1 cellular context compared by ENCODE assay signal in the genomic region with DNA sequence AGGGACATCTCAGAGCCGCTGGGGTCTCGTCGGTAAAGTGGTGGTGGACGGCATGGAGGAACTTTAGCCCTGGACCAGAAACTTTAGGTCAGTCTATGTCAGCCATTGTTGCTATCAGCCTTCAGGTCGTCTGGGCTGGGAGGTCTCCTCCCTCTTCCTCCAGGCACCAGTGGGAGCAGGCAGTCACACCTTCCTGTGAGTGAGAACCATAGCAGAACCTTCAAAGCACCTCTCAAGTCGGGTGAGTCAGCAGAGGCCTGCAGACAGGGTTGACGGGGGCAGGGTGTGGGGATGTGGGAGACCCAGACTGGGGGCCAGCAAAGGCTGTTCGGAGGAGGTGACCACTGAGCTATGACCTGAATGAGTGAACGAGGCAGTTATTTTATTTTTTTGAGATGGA.
A peak's percentile ranks its signal among the peaks of the same experiment; 100 is the strongest.
TF ChIP-seq lines count a peak whose summit lies in the region.

No MANE protein-coding gene starts in this region.

TF ChIP-seq in K562, 482 proteins besides CTCF, POLR2A, EP300 and RAD21 (continued from another document and continues in another):
- TF ChIP-seq USF2 (CRISPR knock-in tag; IDR thresholded peaks at IDR 0.05) (no peak), ZNF3 (CRISPR knock-in tag; IDR thresholded peaks at IDR 0.05) (no peak), FOXM1 (IDR thresholded peaks at IDR 0.05; ENCODE audit: low read depth) (no peak), FOXM1 (CRISPR knock-in tag; IDR thresholded peaks at IDR 0.05; ENCODE audit: low read depth) (no peak), GTF2A2 (tag; IDR thresholded peaks at IDR 0.05) (no peak), C11orf30 (IDR thresholded peaks at IDR 0.05; ENCODE audit: low read depth) (peak; percentile 53; the same call in 1 of the 2 replicates), LCOR (CRISPR knock-in tag; IDR thresholded peaks at IDR 0.05) (no peak), ZNF592 (IDR thresholded peaks at IDR 0.05) (peak; percentile 65), NFYB (IDR thresholded peaks at IDR 0.05; ENCODE audit: extremely low read depth, insufficient read length) (no peak), ZBTB1 (CRISPR knock-in tag; IDR thresholded peaks at IDR 0.05; ENCODE audit: borderline replicate concordance, low read depth) (no peak), HDAC6 (IDR thresholded peaks at IDR 0.05; ENCODE audit: low read depth, low read length) (no peak), ZNF445 (CRISPR knock-in tag; IDR thresholded peaks at IDR 0.05; ENCODE audit: low read depth) (no peak), SAP30 (IDR thresholded peaks at IDR 0.05; ENCODE audit: borderline replicate concordance, insufficient read depth, low read depth, low read length, poor library complexity, severe bottlenecking) (no peak), STAT5B (CRISPR knock-in tag; IDR thresholded peaks at IDR 0.05) (no peak), YBX1 (IDR thresholded peaks at IDR 0.05) (no peak), ADNP (tag; IDR thresholded peaks at IDR 0.05) (no peak), NFE2 (IDR thresholded peaks at IDR 0.05; ENCODE audit: low read depth) (peak; percentile 74), CEBPG (CRISPR knock-in tag; IDR thresholded peaks at IDR 0.05) (no peak), CEBPG (tag; conservative IDR thresholded peaks at IDR 0.05 in 1 of 2, IDR thresholded peaks at IDR 0.05 in 1 of 2) (no peak), CHD1 (IDR thresholded peaks at IDR 0.05; ENCODE audit: low read length) (no peak), DPF2 (IDR thresholded peaks at IDR 0.05) (peak; percentile 48; the same call in 1 of the 2 replicates), MAX (CRISPR knock-in tag; IDR thresholded peaks at IDR 0.05) (no peak), GATAD2A (IDR thresholded peaks at IDR 0.05) (no peak), ZNF316 (IDR thresholded peaks at IDR 0.05) (peak; percentile 52), EGR1 (conservative IDR thresholded peaks at IDR 0.05) (peak; percentile 44; the same call in 1 of the 2 replicates), ATF1 (CRISPR knock-in tag; IDR thresholded peaks at IDR 0.05) (no peak), ATF1 (tag; IDR thresholded peaks at IDR 0.05) (no peak), PHF20 (IDR thresholded peaks at IDR 0.05; ENCODE audit: partially characterized antibody) (no peak), SP2 (IDR thresholded peaks at IDR 0.05; ENCODE audit: extremely low read depth, low read depth, low read length, poor library complexity, severe bottlenecking) (no peak), HOXB6 (CRISPR knock-in tag; IDR thresholded peaks at IDR 0.05; ENCODE audit: borderline replicate concordance) (no peak), OTX1 (CRISPR knock-in tag; IDR thresholded peaks at IDR 0.05) (no peak), ETV1 (tag; conservative IDR thresholded peaks at IDR 0.05; ENCODE audit: low read depth) (no peak), TAF9B (IDR thresholded peaks at IDR 0.05; ENCODE audit: partially characterized antibody) (no peak), STAT5A (IDR thresholded peaks at IDR 0.05; ENCODE audit: borderline replicate concordance, low read length) (no peak), PTBP1 (IDR thresholded peaks at IDR 0.05; ENCODE audit: low read depth, low read length) (no peak), CREM (IDR thresholded peaks at IDR 0.05; ENCODE audit: low read depth) (no peak), SIN3A (IDR thresholded peaks at IDR 0.05; ENCODE audit: borderline replicate concordance in 2 of 2, control insufficient read depth in 1 of 2, low read depth in 2 of 2, low read length in 2 of 2) (no peak), KDM4B (IDR thresholded peaks at IDR 0.05; ENCODE audit: borderline replicate concordance in 2 of 2, low read depth in 1 of 2) (no peak), SMARCE1 (IDR thresholded peaks at IDR 0.05) (0 out of 2 replicates have a peak, but pooled peaks have one; percentile 19), IFI16 (CRISPR knock-in tag; IDR thresholded peaks at IDR 0.05) (no peak), MBD1 (CRISPR knock-in tag; IDR thresholded peaks at IDR 0.05) (no peak), MIER1 (IDR thresholded peaks at IDR 0.05; ENCODE audit: low read depth) (no peak), ZNF431 (CRISPR knock-in tag; IDR thresholded peaks at IDR 0.05) (no peak), MCM2 (IDR thresholded peaks at IDR 0.05; ENCODE audit: low read depth) (no peak), ZNF507 (tag; conservative IDR thresholded peaks at IDR 0.05) (no peak), RFX1 (IDR thresholded peaks at IDR 0.05) (no peak), ZBTB7A (IDR thresholded peaks at IDR 0.05; ENCODE audit: borderline replicate concordance, control insufficient read depth, low read depth, low read length) (peak; percentile 83), ZBTB49 (CRISPR knock-in tag; IDR thresholded peaks at IDR 0.05; ENCODE audit: borderline replicate concordance) (no peak), CXXC5 (CRISPR knock-in tag; IDR thresholded peaks at IDR 0.05) (no peak), SRSF9 (IDR thresholded peaks at IDR 0.05; ENCODE audit: borderline replicate concordance, low read depth, low read length) (no peak), VEZF1 (CRISPR knock-in tag; IDR thresholded peaks at IDR 0.05) (0 out of 2 replicates have a peak, but pooled peaks have one; percentile 20), SIN3B (IDR thresholded peaks at IDR 0.05; ENCODE audit: low read depth) (no peak)
- TF ChIP-seq, protein P1, sequence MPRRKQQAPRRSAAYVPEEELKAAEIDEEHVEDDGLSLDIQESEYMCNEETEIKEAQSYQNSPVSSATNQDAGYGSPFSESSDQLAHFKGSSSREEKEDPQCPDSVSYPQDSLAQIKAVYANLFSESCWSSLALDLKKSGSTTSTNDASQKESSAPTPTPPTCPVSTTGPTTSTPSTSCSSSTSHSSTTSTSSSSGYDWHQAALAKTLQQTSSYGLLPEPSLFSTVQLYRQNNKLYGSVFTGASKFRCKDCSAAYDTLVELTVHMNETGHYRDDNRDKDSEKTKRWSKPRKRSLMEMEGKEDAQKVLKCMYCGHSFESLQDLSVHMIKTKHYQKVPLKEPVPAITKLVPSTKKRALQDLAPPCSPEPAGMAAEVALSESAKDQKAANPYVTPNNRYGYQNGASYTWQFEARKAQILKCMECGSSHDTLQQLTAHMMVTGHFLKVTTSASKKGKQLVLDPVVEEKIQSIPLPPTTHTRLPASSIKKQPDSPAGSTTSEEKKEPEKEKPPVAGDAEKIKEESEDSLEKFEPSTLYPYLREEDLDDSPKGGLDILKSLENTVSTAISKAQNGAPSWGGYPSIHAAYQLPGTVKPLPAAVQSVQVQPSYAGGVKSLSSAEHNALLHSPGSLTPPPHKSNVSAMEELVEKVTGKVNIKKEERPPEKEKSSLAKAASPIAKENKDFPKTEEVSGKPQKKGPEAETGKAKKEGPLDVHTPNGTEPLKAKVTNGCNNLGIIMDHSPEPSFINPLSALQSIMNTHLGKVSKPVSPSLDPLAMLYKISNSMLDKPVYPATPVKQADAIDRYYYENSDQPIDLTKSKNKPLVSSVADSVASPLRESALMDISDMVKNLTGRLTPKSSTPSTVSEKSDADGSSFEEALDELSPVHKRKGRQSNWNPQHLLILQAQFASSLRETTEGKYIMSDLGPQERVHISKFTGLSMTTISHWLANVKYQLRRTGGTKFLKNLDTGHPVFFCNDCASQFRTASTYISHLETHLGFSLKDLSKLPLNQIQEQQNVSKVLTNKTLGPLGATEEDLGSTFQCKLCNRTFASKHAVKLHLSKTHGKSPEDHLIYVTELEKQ (CRISPR knock-in tag; IDR thresholded peaks at IDR 0.05) = no peak
- TF ChIP-seq, protein P2, sequence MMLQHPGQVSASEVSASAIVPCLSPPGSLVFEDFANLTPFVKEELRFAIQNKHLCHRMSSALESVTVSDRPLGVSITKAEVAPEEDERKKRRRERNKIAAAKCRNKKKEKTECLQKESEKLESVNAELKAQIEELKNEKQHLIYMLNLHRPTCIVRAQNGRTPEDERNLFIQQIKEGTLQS (IDR thresholded peaks at IDR 0.05) = peak; percentile 36; the same call in 1 of the 2 replicates
- TF ChIP-seq, protein P2 (CRISPR knock-in tag; conservative IDR thresholded peaks at IDR 0.05) = no peak
- TF ChIP-seq, protein P3, sequence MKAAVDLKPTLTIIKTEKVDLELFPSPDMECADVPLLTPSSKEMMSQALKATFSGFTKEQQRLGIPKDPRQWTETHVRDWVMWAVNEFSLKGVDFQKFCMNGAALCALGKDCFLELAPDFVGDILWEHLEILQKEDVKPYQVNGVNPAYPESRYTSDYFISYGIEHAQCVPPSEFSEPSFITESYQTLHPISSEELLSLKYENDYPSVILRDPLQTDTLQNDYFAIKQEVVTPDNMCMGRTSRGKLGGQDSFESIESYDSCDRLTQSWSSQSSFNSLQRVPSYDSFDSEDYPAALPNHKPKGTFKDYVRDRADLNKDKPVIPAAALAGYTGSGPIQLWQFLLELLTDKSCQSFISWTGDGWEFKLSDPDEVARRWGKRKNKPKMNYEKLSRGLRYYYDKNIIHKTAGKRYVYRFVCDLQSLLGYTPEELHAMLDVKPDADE (conservative IDR thresholded peaks at IDR 0.05; ENCODE audit: control insufficient read depth, low read depth, low read length) = no peak
